ENCODE assay signal across 29 cellular contexts in genomic region chr17:34607917-34608316, GRCh38. TPM values are rescaled to one million over a fixed set of nuclear protein-coding genes. Genes with fewer than 3 reads are reported as not detected.
DNase-seq lines count a peak whose midpoint lies in the region; ATAC-seq, FAIRE-seq and TF ChIP-seq lines count a peak whose summit lies in the region.
"Had no signal": no experiment of that assay in that cellular context is flagged by ENCODE, and none has a peak within 500 bp of the region (broad histone marks: within the 10 kb centered on the region; RNA-seq: fewer than 3 reads in every experiment).

No MANE protein-coding gene starts in this region.

- no peak for ATAC-seq in HepG2
- no peak for ATAC-seq in right lobe of liver
- ATAC-seq in WTC11, result peak; percentile 79
- ATAC-seq: GM12878, Panc1 had no signal

- H3K36me3 ChIP-seq in HepG2 (replicated peaks in 1 of 2; ENCODE audit: control insufficient read depth in 1 of 2, insufficient read depth in 2 of 2, low read length in 2 of 2) (no peaks in the 10 kb centered on the region), right lobe of liver (no peaks in the 10 kb centered on the region), iPS DF 6.9 (ENCODE audit: control insufficient read depth, insufficient read depth, low read length) (no peaks in the 10 kb centered on the region)
- H3K36me3 ChIP-seq: BLaER1 had no signal

- no peaks in the 10 kb centered on the region for H4K20me1 ChIP-seq in HepG2 (ENCODE audit: insufficient read depth, low read length)
- H4K20me1 ChIP-seq: BLaER1 had no signal

- BruUV-seq in HepG2 (replicated peaks; lab: Mats Ljungman, UMichigan), result no TSS peak

- H3K4me2 ChIP-seq in HepG2 (ENCODE audit: low read depth, low read length), result no peak overlapping the region
- H3K4me2 ChIP-seq: BLaER1 had no signal

- no peak for TF ChIP-seq RAD21 in HepG2 (CRISPR knock-in tag; IDR thresholded peaks at IDR 0.05)

- H3K9me3 Mint-ChIP-seq in WTC11, result no peaks in the 10 kb centered on the region
- H3K9me3 Mint-ChIP-seq: CD4-positive, CD25-positive, alpha-beta regulatory T cell had no signal

- H3K27me3 Mint-ChIP-seq in WTC11 (ENCODE audit: low read depth), result peaks cover 6% of the 10 kb centered on the region; the same call in 1 of the 2 replicates

- H3K36me3 Mint-ChIP-seq in WTC11, result no peaks in the 10 kb centered on the region
- H3K36me3 Mint-ChIP-seq: CD4-positive, CD25-positive, alpha-beta regulatory T cell had no signal

- H2AFZ ChIP-seq in HepG2 (ENCODE audit: low read length), result no peak overlapping the region

- H3K4me1 ChIP-seq in HepG2 (ENCODE audit: insufficient read depth, low read length) (no peaks in the 10 kb centered on the region), right lobe of liver (no peaks in the 10 kb centered on the region), iPS DF 6.9 (ENCODE audit: control insufficient read depth, insufficient read depth, low read length) (peaks cover 9% of the 10 kb centered on the region)

- H3K9me3 ChIP-seq in HepG2 (ENCODE audit: low read length), result no peaks in the 10 kb centered on the region
- no peaks in the 10 kb centered on the region for H3K9me3 ChIP-seq in right lobe of liver
- H3K9me3 ChIP-seq in iPS DF 6.9 (ENCODE audit: control insufficient read depth, insufficient read depth, low read length), result no peaks in the 10 kb centered on the region
- H3K9me3 ChIP-seq: BLaER1 had no signal

- intact Hi-C loops in HepG2 (cut with micrococcal nuclease; ENCODE audit: unreplicated experiment), result no loop called here
- intact Hi-C loops in right lobe of liver (cut with DNase I), result no loop called here

- no peak overlapping the region for H3K9ac ChIP-seq in HepG2 (ENCODE audit: insufficient read depth, low read depth, low read length)
- H3K9ac ChIP-seq: BLaER1 had no signal

- in situ Hi-C loops in HepG2 (cut with HindIII; ENCODE audit: extremely low pct_ligation_motif_present, low pct_unique_long_range_greater_than_20kb), result no loop called here
- in situ Hi-C loops in KBM-7 (cut with MboI; ENCODE audit: low pct_unique_long_range_greater_than_20kb, low sequenced_read_pairs), result no loop called here

- H3K27ac ChIP-seq in HepG2 (ENCODE audit: extremely low read length, insufficient read depth, low read length) (no peak overlapping the region), right lobe of liver (no peak overlapping the region), iPS DF 6.9 (ENCODE audit: low read length) (no peak overlapping the region)
- H3K27ac ChIP-seq: BLaER1, RWPE1 had no signal

- CTCF ChIA-PET in HepG2 (lab: Yijun Ruan, JAX; ENCODE audit: low intra/inter-chr PET ratio, low total read pairs), result no interaction called here
- CTCF ChIA-PET in WTC11 (lab: Charles Lee), result interaction anchor here (1.0 to 1.6 kb wide), 5 partner anchors 18 to 80 kb away, joined by 4 to 6 read pairs (median 5); no protein-coding TSS in a partner anchor

- TF ChIP-seq CTCF in HepG2 (CRISPR knock-in tag; IDR thresholded peaks at IDR 0.05) (no peak), right lobe of liver (IDR thresholded peaks at IDR 0.05) (no peak), WTC11 (IDR thresholded peaks at IDR 0.05) (no peak)

- peaks cover 61% of the 10 kb centered on the region for H3K4me1 Mint-ChIP-seq in WTC11
- H3K4me1 Mint-ChIP-seq: CD4-positive, CD25-positive, alpha-beta regulatory T cell had no signal

- TF ChIP-seq POLR2A in HepG2 (IDR thresholded peaks at IDR 0.05; ENCODE audit: insufficient read depth in 1 of 2, low read depth in 2 of 2, low read length in 2 of 2), result no peak
- TF ChIP-seq POLR2A in right lobe of liver (IDR thresholded peaks at IDR 0.05), result no peak

- DNase-seq in HepG2 (ENCODE audit: low spot score), result no peak
- DNase-seq in right lobe of liver, result no peak
- DNase-seq in WTC11 (ENCODE audit: low spot score), result peak; percentile 34
- peak; percentile 52 for DNase-seq in iPS DF 6.9 (ENCODE audit: low read depth, low spot score)
- no peak for DNase-seq in stimulated activated CD4-positive, alpha-beta T cell treated with anti-CD3 and anti-CD28 coated beads, Interleukin-15, amount 100 ng/mL, for 24 hours
- no peak for DNase-seq in KBM-7
- DNase-seq in EL, result no peak
- DNase-seq: CD4-positive, CD25-positive, alpha-beta regulatory T cell; DMS53; GDM1; GOT3; IMR-90; NCI-H1048; NCI-H1694 treated with DMSO at 0.1 percent for 48 hours; NCI-H2081; NCI-H446 treated with DMSO at 0.1 percent for 48 hours; NCI-H526; SHP77; T-helper 1 cell had no signal

- H3K4me3 Mint-ChIP-seq in WTC11, result peak overlapping the region; percentile 1; the same call in 1 of the 2 replicates
- H3K4me3 Mint-ChIP-seq: CD4-positive, CD25-positive, alpha-beta regulatory T cell had no signal

- H3K79me2 ChIP-seq in HepG2 (ENCODE audit: insufficient read depth, low read length), result no peaks in the 10 kb centered on the region

- no peak for TF ChIP-seq EP300 in HepG2 (IDR thresholded peaks at IDR 0.05; ENCODE audit: low read depth in 2 of 2, low read length in 2 of 2)
- TF ChIP-seq EP300 in HepG2 (CRISPR knock-in tag; IDR thresholded peaks at IDR 0.05; ENCODE audit: borderline replicate concordance), result no peak

- H3K27me3 ChIP-seq in HepG2 (ENCODE audit: control insufficient read depth in 1 of 2, insufficient read depth in 2 of 2, low read length in 2 of 2), result peaks cover 2 to 44% of the 10 kb centered on the region in 2 experiments; a peak in 4 of 5 replicates
- H3K27me3 ChIP-seq in right lobe of liver, result no peaks in the 10 kb centered on the region
- no peaks in the 10 kb centered on the region for H3K27me3 ChIP-seq in iPS DF 6.9 (ENCODE audit: control insufficient read depth, insufficient read depth, low read length)
- H3K27me3 ChIP-seq: BLaER1 had no signal

- POLR2A ChIA-PET in HepG2 (lab: Yijun Ruan, JAX) (no interaction called here), WTC11 (lab: Charles Lee) (interaction anchor here (1.6 kb wide), 1 partner anchor 10 kb away, joined by 6 read pairs; no protein-coding TSS in a partner anchor)

- 4% methylated on average over 4 of the region's 4 CpGs for WGBS in HepG2 (ENCODE audit: low lambda C conversion rate)
- 41% methylated on average over 4 of the region's 4 CpGs for WGBS in right lobe of liver (ENCODE audit: insufficient coverage, low coverage, low lambda C conversion rate, missing lambda C conversion rate)
- no CpG with 5 or more reads among the region's 4 CpGs for WGBS in iPS DF 6.9 (ENCODE audit: insufficient coverage, insufficient read length)

- no peak for FAIRE-seq in HepG2 (lab: Jason Lieb, UNC)
- FAIRE-seq: D721Med, GM12878 had no signal

- H3K27ac Mint-ChIP-seq in WTC11, result no peak overlapping the region
- H3K27ac Mint-ChIP-seq: CD4-positive, CD25-positive, alpha-beta regulatory T cell had no signal

- H3K4me3 ChIP-seq in HepG2 (replicated peaks in 1 of 3; ENCODE audit: insufficient read depth in 1 of 3, low read depth in 2 of 3, low read length in 3 of 3) (no peak overlapping the region), right lobe of liver (no peak overlapping the region), iPS DF 6.9 (ENCODE audit: low read length) (no peak overlapping the region)
- H3K4me3 ChIP-seq: BLaER1, GM12878 had no signal

TF ChIP-seq in HepG2, 621 proteins besides CTCF, POLR2A, EP300 and RAD21:
- TF ChIP-seq ZNF598 (CRISPR knock-in tag; IDR thresholded peaks at IDR 0.05; ENCODE audit: borderline replicate concordance) (no peak), CREB1 (IDR thresholded peaks at IDR 0.05) (peak; percentile 62), CREB1 (CRISPR knock-in tag; IDR thresholded peaks at IDR 0.05) (no peak)

TF ChIP-seq in WTC11, 78 proteins besides CTCF, POLR2A, EP300 and RAD21:
- no peak for TF ChIP-seq RELA (CRISPR knock-in tag; IDR thresholded peaks at IDR 0.05; ENCODE audit: borderline replicate concordance)

RNA-seq across cellular contexts. Expression of gene TMEM132E, which starts 28.5 kb away (rescaled TPM):
- not detected in 2 replicates for total RNA-seq in HepG2 (2016; rRNA removed; fragmentation: Illumina TruSeq; extraction: Trizol)
- not detected in 2 replicates for total RNA-seq in HepG2 (2016; cell fraction: cytosol; rRNA removed; fragmentation: Illumina TruSeq; extraction: Trizol; ENCODE audit: low read depth)
- total RNA-seq in HepG2 (2016; cell fraction: insoluble cytoplasmic fraction; rRNA removed; fragmentation: Illumina TruSeq; extraction: Trizol), result not detected in 2 replicates
- not detected in 2 replicates for total RNA-seq in HepG2 (2016; cell fraction: membrane; rRNA removed; fragmentation: Illumina TruSeq; extraction: Trizol)
- not detected in 2 replicates for total RNA-seq in HepG2 (2016; cell fraction: nucleus; rRNA removed; fragmentation: Illumina TruSeq; extraction: Trizol)
- 0.01 TPM in 1 of 2 replicates, not detected in the other for polyA plus RNA-seq in HepG2 (2011; rRNA removed)
- polyA plus RNA-seq in HepG2 (2011; cell fraction: cytosol; rRNA removed), result not detected in 2 replicates
- not detected in 2 replicates for polyA plus RNA-seq in HepG2 (2011; cell fraction: nucleus; rRNA removed)
- not detected in 2 replicates for polyA plus RNA-seq in HepG2 (2012)
- not detected in 2 replicates for polyA plus RNA-seq in HepG2 (2016; cell fraction: cytosol; fragmentation: Illumina TruSeq; extraction: Trizol; ENCODE audit: low read depth)
- polyA plus RNA-seq in HepG2 (2016; cell fraction: insoluble cytoplasmic fraction; fragmentation: Illumina TruSeq; extraction: Trizol; ENCODE audit: low read depth), result not detected in 2 replicates
- polyA plus RNA-seq in HepG2 (2016; cell fraction: membrane; fragmentation: Illumina TruSeq; extraction: Trizol; ENCODE audit: low read depth), result not detected in 2 replicates
- not detected in 2 replicates for polyA plus RNA-seq in HepG2 (2016; cell fraction: nucleus; fragmentation: Illumina TruSeq; extraction: Trizol; ENCODE audit: insufficient read depth, low read depth)
- not detected in 2 replicates for polyA minus RNA-seq in HepG2 (2011; rRNA and poly(A)+ RNA removed; ENCODE audit: low replicate concordance)
- not detected in 2 replicates for polyA minus RNA-seq in HepG2 (2011; cell fraction: cytosol; rRNA and poly(A)+ RNA removed)
- not detected in 2 replicates for polyA minus RNA-seq in HepG2 (2011; cell fraction: nucleus; rRNA and poly(A)+ RNA removed)
- under 1 TPM; 0.31 to 0.56 (median 0.43) TPM for total RNA-seq in right lobe of liver
- total RNA-seq in WTC11 (2021), result 1.2 to 2.3 TPM (median 2.0 TPM) in 3 replicates
- total RNA-seq: A172; CD4-positive, CD25-positive, alpha-beta regulatory T cell; Daoy; GM12878; HT1080; IMR-90; OCI-LY7 had no signal
- polyA plus RNA-seq: AG04450, GM12878, IMR-90 had no signal

Comparison
In these comparisons a context has a peak if more than half of its experiments do, and no peak if none do; other contexts are left out.
1. DNase-seq: peak in WTC11 (single experiment) and iPS DF 6.9 (single experiment); none in HepG2 (single experiment), right lobe of liver (0 of 3), stimulated activated CD4-positive, alpha-beta T cell treated with anti-CD3 and anti-CD28 coated beads, Interleukin-15, amount 100 ng/mL, for 24 hours (single experiment), KBM-7 (single experiment) and EL (single experiment).